In genomic region chr20:58538752-58539151, GRCh38 we compare ENCODE assay signal across 21 cellular contexts. TPM values are rescaled to one million over a fixed set of nuclear protein-coding genes. Genes with fewer than 3 reads are reported as not detected.
DNase-seq lines count a peak whose midpoint lies in the region; ATAC-seq and FAIRE-seq lines count a peak whose summit lies in the region.
"Had no signal": no experiment of that assay in that cellular context is flagged by ENCODE, and none has a peak within 500 bp of the region (broad histone marks: within the 10 kb centered on the region; RNA-seq: fewer than 3 reads in every experiment).

No MANE protein-coding gene starts in this region.

- ATAC-seq in activated T-cell treated with anti-CD3 and anti-CD28 coated beads, Interleukin-2, amount 50 U/mL, for 72 hours (replicated peaks in 1 of 2) = peak; percentile 54 to 73
- no peak for ATAC-seq in activated T-cell treated with anti-CD3 and anti-CD28 coated beads, Interleukin-2, amount 50 U/mL, for 4 hours
- ATAC-seq in HG03342 (IDR thresholded peaks at IDR 0.05; ENCODE audit: unreplicated experiment) (no peak), Right ventricle myocardium inferior (no peak)
- ATAC-seq: heart left ventricle, T-cell had no signal

- DNase-seq in activated T-cell treated with anti-CD3 and anti-CD28 coated beads, Interleukin-2, amount 50 U/mL, for 72 hours = peak; percentile 21
- no peak for DNase-seq in activated T-cell treated with anti-CD3 and anti-CD28 coated beads, Interleukin-2, amount 50 U/mL, for 4 hours
- DNase-seq in HTR-8/SVneo (ENCODE audit: insufficient read length, low spot score) = no peak
- DNase-seq in ecto neural progenitor cell (ENCODE audit: low spot score) = peak; percentile 3
- peak; percentile 40 for DNase-seq in stimulated activated CD8-positive, alpha-beta memory T cell treated with anti-CD3 and anti-CD28 coated beads, Interleukin-4, amount 100 ng/mL, for 48 hours
- DNase-seq in NCI-H1930 (lab: John Stamatoyannopoulos, UW) = no peak
- DNase-seq in Right ventricle myocardium inferior (ENCODE audit: missing footprints) = no peak
- DNase-seq: activated CD4-positive, alpha-beta T cell treated with anti-CD3 and anti-CD28 coated beads, Interleukin-2, amount 50 U/mL, for 1 hour; activated naive CD4-positive, alpha-beta T cell treated with anti-CD3 and anti-CD28 coated beads, Interleukin-2, amount 50 U/mL, for 16 hours; colonic mucosa; heart left ventricle; NCI-H187; NCI-H226; NCI-H774; SIG-M5; spleen; T-cell had no signal

- H3K4me1 Mint-ChIP-seq in activated T-cell treated with anti-CD3 and anti-CD28 coated beads, Interleukin-2, amount 50 U/mL, for 72 hours (ENCODE audit: low read depth) = peaks cover 19% of the 10 kb centered on the region
- H3K4me1 Mint-ChIP-seq in activated T-cell treated with anti-CD3 and anti-CD28 coated beads, Interleukin-2, amount 50 U/mL, for 4 hours (ENCODE audit: low read depth) = peaks cover 2% of the 10 kb centered on the region
- H3K4me1 Mint-ChIP-seq: T-cell had no signal

- peaks cover 2 to 6% of the 10 kb centered on the region in 2 donors for H3K36me3 Mint-ChIP-seq in activated T-cell treated with anti-CD3 and anti-CD28 coated beads, Interleukin-2, amount 50 U/mL, for 72 hours (ENCODE audit: insufficient read depth in 2 of 2)
- H3K36me3 Mint-ChIP-seq in activated T-cell treated with anti-CD3 and anti-CD28 coated beads, Interleukin-2, amount 50 U/mL, for 4 hours (ENCODE audit: insufficient read depth) = peaks cover 3% of the 10 kb centered on the region
- H3K36me3 Mint-ChIP-seq: T-cell had no signal

- peak; percentile 98 for FAIRE-seq in HTR-8/SVneo (lab: Jason Lieb, UNC)
- FAIRE-seq: D721Med, endometrium, G401.6 had no signal

- H3K27ac Mint-ChIP-seq in activated T-cell treated with anti-CD3 and anti-CD28 coated beads, Interleukin-2, amount 50 U/mL, for 72 hours = no peak overlapping the region
- H3K27ac Mint-ChIP-seq: T-cell had no signal

- H3K9me3 Mint-ChIP-seq in activated T-cell treated with anti-CD3 and anti-CD28 coated beads, Interleukin-2, amount 50 U/mL, for 72 hours = peaks cover 6 to 8% of the 10 kb centered on the region in 2 donors
- peaks cover 16% of the 10 kb centered on the region for H3K9me3 Mint-ChIP-seq in activated T-cell treated with anti-CD3 and anti-CD28 coated beads, Interleukin-2, amount 50 U/mL, for 4 hours

- H3K4me3 Mint-ChIP-seq in activated T-cell treated with anti-CD3 and anti-CD28 coated beads, Interleukin-2, amount 50 U/mL, for 72 hours = no peak overlapping the region
- H3K4me3 Mint-ChIP-seq in activated T-cell treated with anti-CD3 and anti-CD28 coated beads, Interleukin-2, amount 50 U/mL, for 4 hours = no peak overlapping the region
- H3K4me3 Mint-ChIP-seq: T-cell had no signal

- peaks cover 21% of the 10 kb centered on the region for H3K27me3 Mint-ChIP-seq in activated T-cell treated with anti-CD3 and anti-CD28 coated beads, Interleukin-2, amount 50 U/mL, for 72 hours (ENCODE audit: low read depth)
- H3K27me3 Mint-ChIP-seq in activated T-cell treated with anti-CD3 and anti-CD28 coated beads, Interleukin-2, amount 50 U/mL, for 4 hours (ENCODE audit: low read depth) = peaks cover 3% of the 10 kb centered on the region

- intact Hi-C loops in Right ventricle myocardium inferior (cut with DNase I) = no loop called here

RNA-seq across cellular contexts. Expression of gene APCDD1L, which starts 23.6 kb away (rescaled TPM):
- not detected for total RNA-seq in activated T-cell treated with anti-CD3 and anti-CD28 coated beads, Interleukin-2, amount 50 U/mL, for 72 hours
- total RNA-seq in activated T-cell treated with anti-CD3 and anti-CD28 coated beads, Interleukin-2, amount 50 U/mL, for 4 hours = not detected
- 0.32 TPM for total RNA-seq in Right ventricle myocardium inferior
- total RNA-seq: T-cell had no signal

Comparison
In these comparisons a context has a peak if more than half of its experiments do, and no peak if none do; other contexts are left out.
1. ATAC-seq: peak in activated T-cell treated with anti-CD3 and anti-CD28 coated beads, Interleukin-2, amount 50 U/mL, for 72 hours (2 of 2); none in activated T-cell treated with anti-CD3 and anti-CD28 coated beads, Interleukin-2, amount 50 U/mL, for 4 hours (0 of 2), HG03342 (single experiment) and Right ventricle myocardium inferior (single experiment).
2. DNase-seq: peak in activated T-cell treated with anti-CD3 and anti-CD28 coated beads, Interleukin-2, amount 50 U/mL, for 72 hours (2 of 2), ecto neural progenitor cell (single experiment) and stimulated activated CD8-positive, alpha-beta memory T cell treated with anti-CD3 and anti-CD28 coated beads, Interleukin-4, amount 100 ng/mL, for 48 hours (single experiment); none in activated T-cell treated with anti-CD3 and anti-CD28 coated beads, Interleukin-2, amount 50 U/mL, for 4 hours (single experiment), HTR-8/SVneo (single experiment), NCI-H1930 (0 of 2) and Right ventricle myocardium inferior (single experiment).